1 cellular context compared by ENCODE assay signal in the genomic region with DNA sequence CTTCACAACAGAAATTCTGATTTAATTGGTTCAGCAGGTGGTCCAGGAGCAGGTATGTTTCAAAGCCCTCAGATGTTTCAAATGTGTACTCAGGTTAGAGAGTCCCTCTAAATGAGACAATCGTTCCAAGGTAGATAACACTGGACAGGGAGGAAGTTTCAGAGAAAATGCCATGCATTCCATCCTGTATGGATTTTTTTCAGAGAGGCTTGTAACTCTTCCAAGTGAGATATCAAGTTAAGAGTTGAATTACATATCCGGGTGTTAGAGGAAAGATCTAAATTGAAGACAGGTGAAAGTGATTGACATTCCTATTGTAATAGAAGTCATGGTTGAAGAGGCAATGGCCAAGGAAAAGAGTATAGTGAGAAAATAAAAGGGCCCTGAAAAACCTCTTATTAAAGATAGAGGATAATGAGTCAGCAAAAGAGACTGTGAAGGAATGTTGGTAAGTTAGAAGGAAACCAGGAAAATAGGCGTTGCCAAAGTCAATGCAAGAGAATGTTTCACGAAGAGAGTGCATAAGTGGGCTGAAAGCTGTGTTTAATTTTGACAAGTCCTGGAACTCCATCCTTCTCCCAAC.
TF ChIP-seq lines count a peak whose summit lies in the region.

No MANE protein-coding gene starts in this region.

TF ChIP-seq in SK-N-SH treated with all-trans-retinoic acid at 6 μM for 48 hours, 23 proteins besides CTCF, POLR2A, EP300 and RAD21 (continued from another document):
- no peak for TF ChIP-seq PATZ1 (CRISPR knock-in tag; IDR thresholded peaks at IDR 0.05; ENCODE audit: borderline replicate concordance)
TF ChIP-seq in SK-N-SH treated with all-trans-retinoic acid at 6 μM for 48 hours: peak in this region for 0.
